ENCODE assay signal across 8 cellular contexts in genomic region chr4:7535619-7536018, GRCh38.
"Had no signal": no experiment of that assay in that cellular context is flagged by ENCODE, and none has a peak within 500 bp of the region (broad histone marks: within the 10 kb centered on the region; RNA-seq: fewer than 3 reads in every experiment).

No MANE protein-coding gene starts in this region.

- H3K27ac ChIP-seq: GM23248 had no signal

- H3K27ac Mint-ChIP-seq: H9 had no signal

- H3K4me3 ChIP-seq: GM23248, K562 had no signal

- H2AFZ ChIP-seq: GM23248 had no signal

- H3K9ac ChIP-seq: GM23248 had no signal

- ATAC-seq: K562 had no signal

- DNase-seq: GM23248, GOT3, H9, HCEC 1CT, IMR-90 had no signal

- FAIRE-seq: H54, HTR-8/SVneo, K562 had no signal

- H3K4me3 Mint-ChIP-seq: H9 had no signal
